Comparison of ENCODE assay signal across 2 cellular contexts in the genomic region with DNA sequence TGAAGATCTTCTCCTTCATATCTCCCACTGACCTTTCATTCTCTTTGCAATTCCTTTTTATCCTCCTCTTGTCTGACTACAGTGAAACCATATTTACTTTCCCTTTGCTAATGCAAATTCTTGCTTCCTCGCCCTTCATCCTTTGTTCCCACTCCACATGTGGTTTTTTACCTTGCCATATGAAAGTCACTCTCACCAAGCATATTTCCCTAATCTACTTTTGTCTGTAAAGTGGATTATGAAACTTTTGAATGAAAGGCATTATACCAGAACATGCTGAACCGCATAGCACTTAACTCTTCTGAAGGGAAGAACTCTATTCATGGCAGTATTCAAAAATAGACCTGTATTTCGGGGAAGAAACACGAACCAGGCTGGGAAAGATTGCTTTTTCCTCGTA.
TF ChIP-seq lines count a peak whose summit lies in the region.

No MANE protein-coding gene starts in this region.

TF ChIP-seq in HEK293, 187 proteins besides CTCF, POLR2A, EP300 and RAD21:
- TF ChIP-seq, protein P1, sequence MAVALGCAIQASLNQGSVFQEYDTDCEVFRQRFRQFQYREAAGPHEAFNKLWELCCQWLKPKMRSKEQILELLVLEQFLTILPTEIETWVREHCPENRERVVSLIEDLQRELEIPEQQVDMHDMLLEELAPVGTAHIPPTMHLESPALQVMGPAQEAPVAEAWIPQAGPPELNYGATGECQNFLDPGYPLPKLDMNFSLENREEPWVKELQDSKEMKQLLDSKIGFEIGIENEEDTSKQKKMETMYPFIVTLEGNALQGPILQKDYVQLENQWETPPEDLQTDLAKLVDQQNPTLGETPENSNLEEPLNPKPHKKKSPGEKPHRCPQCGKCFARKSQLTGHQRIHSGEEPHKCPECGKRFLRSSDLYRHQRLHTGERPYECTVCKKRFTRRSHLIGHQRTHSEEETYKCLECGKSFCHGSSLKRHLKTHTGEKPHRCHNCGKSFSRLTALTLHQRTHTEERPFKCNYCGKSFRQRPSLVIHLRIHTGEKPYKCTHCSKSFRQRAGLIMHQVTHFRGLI (tag by site-specific recombination; IDR thresholded peaks at IDR 0.05) = no peak
- TF ChIP-seq PRDM1 (tag by site-specific recombination; IDR thresholded peaks at IDR 0.05) = 0 out of 2 replicates have a peak, but pooled peaks have one; percentile 19

TF ChIP-seq in H1, 55 proteins besides CTCF, POLR2A, EP300 and RAD21:
- no peak for TF ChIP-seq JUN (IDR thresholded peaks at IDR 0.05; ENCODE audit: low read depth, low read length)
- TF ChIP-seq HDAC2 (IDR thresholded peaks at IDR 0.05; ENCODE audit: borderline replicate concordance in 1 of 2, low read depth in 2 of 2, low read length in 2 of 2) = 0 out of 4 replicates have a peak, but pooled peaks of 1 of the 2 experiments have one; percentile 39
- TF ChIP-seq, protein P2, sequence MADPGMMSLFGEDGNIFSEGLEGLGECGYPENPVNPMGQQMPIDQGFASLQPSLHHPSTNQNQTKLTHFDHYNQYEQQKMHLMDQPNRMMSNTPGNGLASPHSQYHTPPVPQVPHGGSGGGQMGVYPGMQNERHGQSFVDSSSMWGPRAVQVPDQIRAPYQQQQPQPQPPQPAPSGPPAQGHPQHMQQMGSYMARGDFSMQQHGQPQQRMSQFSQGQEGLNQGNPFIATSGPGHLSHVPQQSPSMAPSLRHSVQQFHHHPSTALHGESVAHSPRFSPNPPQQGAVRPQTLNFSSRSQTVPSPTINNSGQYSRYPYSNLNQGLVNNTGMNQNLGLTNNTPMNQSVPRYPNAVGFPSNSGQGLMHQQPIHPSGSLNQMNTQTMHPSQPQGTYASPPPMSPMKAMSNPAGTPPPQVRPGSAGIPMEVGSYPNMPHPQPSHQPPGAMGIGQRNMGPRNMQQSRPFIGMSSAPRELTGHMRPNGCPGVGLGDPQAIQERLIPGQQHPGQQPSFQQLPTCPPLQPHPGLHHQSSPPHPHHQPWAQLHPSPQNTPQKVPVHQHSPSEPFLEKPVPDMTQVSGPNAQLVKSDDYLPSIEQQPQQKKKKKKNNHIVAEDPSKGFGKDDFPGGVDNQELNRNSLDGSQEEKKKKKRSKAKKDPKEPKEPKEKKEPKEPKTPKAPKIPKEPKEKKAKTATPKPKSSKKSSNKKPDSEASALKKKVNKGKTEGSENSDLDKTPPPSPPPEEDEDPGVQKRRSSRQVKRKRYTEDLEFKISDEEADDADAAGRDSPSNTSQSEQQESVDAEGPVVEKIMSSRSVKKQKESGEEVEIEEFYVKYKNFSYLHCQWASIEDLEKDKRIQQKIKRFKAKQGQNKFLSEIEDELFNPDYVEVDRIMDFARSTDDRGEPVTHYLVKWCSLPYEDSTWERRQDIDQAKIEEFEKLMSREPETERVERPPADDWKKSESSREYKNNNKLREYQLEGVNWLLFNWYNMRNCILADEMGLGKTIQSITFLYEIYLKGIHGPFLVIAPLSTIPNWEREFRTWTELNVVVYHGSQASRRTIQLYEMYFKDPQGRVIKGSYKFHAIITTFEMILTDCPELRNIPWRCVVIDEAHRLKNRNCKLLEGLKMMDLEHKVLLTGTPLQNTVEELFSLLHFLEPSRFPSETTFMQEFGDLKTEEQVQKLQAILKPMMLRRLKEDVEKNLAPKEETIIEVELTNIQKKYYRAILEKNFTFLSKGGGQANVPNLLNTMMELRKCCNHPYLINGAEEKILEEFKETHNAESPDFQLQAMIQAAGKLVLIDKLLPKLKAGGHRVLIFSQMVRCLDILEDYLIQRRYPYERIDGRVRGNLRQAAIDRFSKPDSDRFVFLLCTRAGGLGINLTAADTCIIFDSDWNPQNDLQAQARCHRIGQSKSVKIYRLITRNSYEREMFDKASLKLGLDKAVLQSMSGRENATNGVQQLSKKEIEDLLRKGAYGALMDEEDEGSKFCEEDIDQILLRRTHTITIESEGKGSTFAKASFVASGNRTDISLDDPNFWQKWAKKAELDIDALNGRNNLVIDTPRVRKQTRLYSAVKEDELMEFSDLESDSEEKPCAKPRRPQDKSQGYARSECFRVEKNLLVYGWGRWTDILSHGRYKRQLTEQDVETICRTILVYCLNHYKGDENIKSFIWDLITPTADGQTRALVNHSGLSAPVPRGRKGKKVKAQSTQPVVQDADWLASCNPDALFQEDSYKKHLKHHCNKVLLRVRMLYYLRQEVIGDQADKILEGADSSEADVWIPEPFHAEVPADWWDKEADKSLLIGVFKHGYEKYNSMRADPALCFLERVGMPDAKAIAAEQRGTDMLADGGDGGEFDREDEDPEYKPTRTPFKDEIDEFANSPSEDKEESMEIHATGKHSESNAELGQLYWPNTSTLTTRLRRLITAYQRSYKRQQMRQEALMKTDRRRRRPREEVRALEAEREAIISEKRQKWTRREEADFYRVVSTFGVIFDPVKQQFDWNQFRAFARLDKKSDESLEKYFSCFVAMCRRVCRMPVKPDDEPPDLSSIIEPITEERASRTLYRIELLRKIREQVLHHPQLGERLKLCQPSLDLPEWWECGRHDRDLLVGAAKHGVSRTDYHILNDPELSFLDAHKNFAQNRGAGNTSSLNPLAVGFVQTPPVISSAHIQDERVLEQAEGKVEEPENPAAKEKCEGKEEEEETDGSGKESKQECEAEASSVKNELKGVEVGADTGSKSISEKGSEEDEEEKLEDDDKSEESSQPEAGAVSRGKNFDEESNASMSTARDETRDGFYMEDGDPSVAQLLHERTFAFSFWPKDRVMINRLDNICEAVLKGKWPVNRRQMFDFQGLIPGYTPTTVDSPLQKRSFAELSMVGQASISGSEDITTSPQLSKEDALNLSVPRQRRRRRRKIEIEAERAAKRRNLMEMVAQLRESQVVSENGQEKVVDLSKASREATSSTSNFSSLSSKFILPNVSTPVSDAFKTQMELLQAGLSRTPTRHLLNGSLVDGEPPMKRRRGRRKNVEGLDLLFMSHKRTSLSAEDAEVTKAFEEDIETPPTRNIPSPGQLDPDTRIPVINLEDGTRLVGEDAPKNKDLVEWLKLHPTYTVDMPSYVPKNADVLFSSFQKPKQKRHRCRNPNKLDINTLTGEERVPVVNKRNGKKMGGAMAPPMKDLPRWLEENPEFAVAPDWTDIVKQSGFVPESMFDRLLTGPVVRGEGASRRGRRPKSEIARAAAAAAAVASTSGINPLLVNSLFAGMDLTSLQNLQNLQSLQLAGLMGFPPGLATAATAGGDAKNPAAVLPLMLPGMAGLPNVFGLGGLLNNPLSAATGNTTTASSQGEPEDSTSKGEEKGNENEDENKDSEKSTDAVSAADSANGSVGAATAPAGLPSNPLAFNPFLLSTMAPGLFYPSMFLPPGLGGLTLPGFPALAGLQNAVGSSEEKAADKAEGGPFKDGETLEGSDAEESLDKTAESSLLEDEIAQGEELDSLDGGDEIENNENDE (IDR thresholded peaks at IDR 0.05; ENCODE audit: insufficient replicate concordance, low read length) = peak; percentile 6
- TF ChIP-seq SP2 (IDR thresholded peaks at IDR 0.05; ENCODE audit: low read length) = no peak
